In the genomic region with DNA sequence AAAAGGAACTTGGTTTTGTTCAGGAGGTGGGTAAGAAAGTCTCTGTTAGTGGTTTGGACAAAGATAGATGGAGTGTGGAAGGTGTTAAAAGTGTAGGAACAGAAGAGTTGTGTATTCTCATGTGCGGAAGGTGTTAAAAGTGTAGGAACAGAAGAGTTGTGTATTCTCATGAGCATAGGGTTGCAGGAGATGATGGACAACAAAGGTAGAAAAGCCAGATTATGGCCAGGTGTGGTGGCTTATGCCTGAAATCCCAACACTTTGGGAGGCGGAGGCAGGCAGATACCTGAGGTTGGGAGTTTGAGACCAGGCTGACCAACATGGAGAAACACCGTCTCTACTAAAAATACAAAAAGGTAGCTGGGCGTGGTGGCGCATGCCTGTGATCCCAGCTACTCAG, we compare ENCODE assay signal across 14 cellular contexts. TPM values are rescaled to one million over a fixed set of nuclear protein-coding genes. Genes with fewer than 3 reads are reported as not detected.
DNase-seq lines count a peak whose midpoint lies in the region; ATAC-seq and TF ChIP-seq lines count a peak whose summit lies in the region.
"Had no signal": no experiment of that assay in that cellular context is flagged by ENCODE, and none has a peak within 500 bp of the region (broad histone marks: within the 10 kb centered on the region; RNA-seq: fewer than 3 reads in every experiment).

No MANE protein-coding gene starts in this region.

- peak overlapping the region; percentile 92 for H3K9ac ChIP-seq in Loucy (ENCODE audit: low read depth, low read length, poor library complexity, severe bottlenecking)
- H3K9ac ChIP-seq in neural progenitor cell = peak overlapping the region; percentile 22

- H3K4me3 ChIP-seq in Loucy (ENCODE audit: low read length, poor library complexity, severe bottlenecking) (peak overlapping the region; percentile 85), brain microvascular endothelial cell (ENCODE audit: low read depth, low read length) (peak overlapping the region; percentile 29), neural progenitor cell (peak overlapping the region; percentile 87)

- H3K27ac ChIP-seq in brain microvascular endothelial cell = no peak overlapping the region
- H3K27ac ChIP-seq in neural progenitor cell = no peak overlapping the region
- H3K27ac ChIP-seq: pancreas, WERI-Rb-1 had no signal

- H3K27me3 ChIP-seq in Loucy (ENCODE audit: insufficient read depth, low read length, poor library complexity, severe bottlenecking) = peaks cover 7% of the 10 kb centered on the region
- no peaks in the 10 kb centered on the region for H3K27me3 ChIP-seq in brain microvascular endothelial cell (replicated peaks)
- H3K27me3 ChIP-seq in neural progenitor cell = no peaks in the 10 kb centered on the region
- H3K27me3 ChIP-seq: pancreas had no signal

- H3K9me3 ChIP-seq in Loucy (ENCODE audit: insufficient read depth, low read depth, low read length) = no peaks in the 10 kb centered on the region
- no peaks in the 10 kb centered on the region for H3K9me3 ChIP-seq in neural progenitor cell (ENCODE audit: low read depth)
- H3K9me3 ChIP-seq: pancreas had no signal

- H3F3A ChIP-seq in Loucy (ENCODE audit: low read depth) = no peaks in the 10 kb centered on the region
- peaks cover 23% of the 10 kb centered on the region for H3F3A ChIP-seq in neural progenitor cell (ENCODE audit: low read depth)

- peaks cover 40% of the 10 kb centered on the region for H3K4me1 Mint-ChIP-seq in T-helper 1 cell treated with Interleukin-12 subunit alpha and Interleukin-12 subunit beta and Interleukin-4 antibody, amounts not matched to agents 30 μg/mL and 1 μg/mL, for 36 hours (ENCODE audit: low read depth)
- peaks cover 16% of the 10 kb centered on the region for H3K4me1 Mint-ChIP-seq in neural progenitor cell

- H2AFZ ChIP-seq in Loucy (ENCODE audit: low read length) (no peak overlapping the region), neural progenitor cell (replicated peaks) (no peak overlapping the region)

- no peak overlapping the region for H3K27ac Mint-ChIP-seq in T-helper 1 cell treated with Interleukin-12 subunit alpha and Interleukin-12 subunit beta and Interleukin-4 antibody, amounts not matched to agents 30 μg/mL and 1 μg/mL, for 36 hours
- H3K27ac Mint-ChIP-seq in neural progenitor cell = no peak overlapping the region

- no peaks in the 10 kb centered on the region for H3K27me3 Mint-ChIP-seq in T-helper 1 cell treated with Interleukin-12 subunit alpha and Interleukin-12 subunit beta and Interleukin-4 antibody, amounts not matched to agents 30 μg/mL and 1 μg/mL, for 36 hours (ENCODE audit: low read depth)
- peaks cover 4% of the 10 kb centered on the region for H3K27me3 Mint-ChIP-seq in neural progenitor cell (ENCODE audit: insufficient read depth, low read depth)

- no peak for ATAC-seq in GM21390 (IDR thresholded peaks at IDR 0.05; ENCODE audit: unreplicated experiment)
- no peak for ATAC-seq in HG03175 (IDR thresholded peaks at IDR 0.05; ENCODE audit: unreplicated experiment)
- ATAC-seq: pancreas had no signal

- in situ Hi-C loops in brain microvascular endothelial cell (cut with HindIII; ENCODE audit: low pct_ligation_motif_present, low sequenced_read_pairs) = no loop called here

- H3K36me3 ChIP-seq in Loucy (ENCODE audit: insufficient read depth, low read length) = peaks cover 63% of the 10 kb centered on the region; the same call in 1 of the 2 replicates
- peaks cover 64% of the 10 kb centered on the region for H3K36me3 ChIP-seq in brain microvascular endothelial cell (replicated peaks)
- H3K36me3 ChIP-seq in neural progenitor cell = peaks cover 30% of the 10 kb centered on the region

- no peak for TF ChIP-seq CTCF in Loucy (conservative IDR thresholded peaks at IDR 0.05; ENCODE audit: low read length)
- TF ChIP-seq CTCF in brain microvascular endothelial cell (IDR thresholded peaks at IDR 0.05; ENCODE audit: low read depth, low read length, missing control alignments) = no peak
- TF ChIP-seq CTCF in neural progenitor cell (IDR thresholded peaks at IDR 0.05) = no peak

- H3K79me2 ChIP-seq in Loucy (ENCODE audit: insufficient read depth, low read length) (peaks cover 59% of the 10 kb centered on the region), neural progenitor cell (ENCODE audit: low read depth) (peaks cover 56% of the 10 kb centered on the region)

- H3K4me2 ChIP-seq in Loucy (ENCODE audit: low read depth, low read length, poor library complexity, severe bottlenecking) (peak overlapping the region; percentile 95), neural progenitor cell (peak overlapping the region; percentile 89)

- peak overlapping the region; percentile 3 for H3K4me3 Mint-ChIP-seq in T-helper 1 cell treated with Interleukin-12 subunit alpha and Interleukin-12 subunit beta and Interleukin-4 antibody, amounts not matched to agents 30 μg/mL and 1 μg/mL, for 36 hours
- peak overlapping the region; percentile 0 for H3K4me3 Mint-ChIP-seq in neural progenitor cell

- H4K20me1 ChIP-seq in Loucy (ENCODE audit: insufficient read depth, low read length, poor library complexity, severe bottlenecking) (peaks cover 54% of the 10 kb centered on the region), neural progenitor cell (ENCODE audit: low read depth) (peaks cover 58% of the 10 kb centered on the region)

- no peaks in the 10 kb centered on the region for H3K9me2 ChIP-seq in Loucy (replicated peaks; ENCODE audit: low read depth, low read length)

- H3K9me3 Mint-ChIP-seq in T-helper 1 cell treated with Interleukin-12 subunit alpha and Interleukin-12 subunit beta and Interleukin-4 antibody, amounts not matched to agents 30 μg/mL and 1 μg/mL, for 36 hours = no peaks in the 10 kb centered on the region
- H3K9me3 Mint-ChIP-seq in neural progenitor cell = no peaks in the 10 kb centered on the region

- DNase-seq in T-helper 1 cell = no peak
- DNase-seq in brain microvascular endothelial cell = no peak
- DNase-seq in neural progenitor cell (ENCODE audit: low spot score) = no peak
- no peak for DNase-seq in dermis blood vessel endothelial cell
- DNase-seq: 8988T, aorta, H7, NCI-H1417, pancreas, WERI-Rb-1 had no signal

- peaks cover 58% of the 10 kb centered on the region for H3K36me3 Mint-ChIP-seq in T-helper 1 cell treated with Interleukin-12 subunit alpha and Interleukin-12 subunit beta and Interleukin-4 antibody, amounts not matched to agents 30 μg/mL and 1 μg/mL, for 36 hours (ENCODE audit: low read depth)
- H3K36me3 Mint-ChIP-seq in neural progenitor cell = peaks cover 30% of the 10 kb centered on the region

- H3K4me1 ChIP-seq in Loucy (ENCODE audit: insufficient read depth, low read length, poor library complexity, severe bottlenecking) = peaks cover 50% of the 10 kb centered on the region
- peaks cover 18% of the 10 kb centered on the region for H3K4me1 ChIP-seq in neural progenitor cell

RNA-seq across cellular contexts. Expression of a gene that starts 2.5 kb away (rescaled TPM):
- total RNA-seq in neural progenitor cell (ENCODE audit: low replicate concordance) = 1,625 and 2,510 TPM in 2 replicates
- 572 and 777 TPM in 2 replicates for total RNA-seq in dermis blood vessel endothelial cell

RNA-seq across cellular contexts. Expression of a gene that starts 27.6 kb away (rescaled TPM):
- total RNA-seq in neural progenitor cell (ENCODE audit: low replicate concordance) (213 and 290 TPM in 2 replicates), dermis blood vessel endothelial cell (205 and 289 TPM in 2 replicates)

Comparison
In these comparisons a context has a peak if more than half of its experiments do, and no peak if none do; other contexts are left out.
1. H3K4me3 ChIP-seq: peak in every context shown above with its lines; median percentile 87 in neural progenitor cell; 85 in Loucy; 29 in brain microvascular endothelial cell.